In the genomic region with DNA sequence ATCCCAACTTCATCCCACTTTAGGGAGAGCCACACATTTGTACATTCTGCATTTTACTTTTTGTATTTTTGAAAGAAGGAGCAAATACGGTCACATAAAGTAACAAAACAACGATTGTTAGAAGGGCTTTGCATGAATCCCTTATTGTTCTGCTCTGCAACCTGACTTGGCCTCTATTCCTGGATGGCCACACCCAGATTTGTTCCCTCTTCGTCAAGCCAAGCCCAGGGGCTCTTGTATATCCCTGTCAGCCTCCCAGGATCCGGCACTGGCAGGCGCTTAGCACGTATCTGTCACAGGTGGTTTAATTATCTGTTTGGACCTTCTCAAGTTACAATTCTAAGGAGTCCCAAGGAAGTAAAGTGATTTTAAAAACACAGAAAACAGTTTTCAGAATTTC, we compare ENCODE assay signal across 11 cellular contexts. TPM values are rescaled to one million over a fixed set of nuclear protein-coding genes. Genes with fewer than 3 reads are reported as not detected.
A peak's percentile ranks its signal among the peaks of the same experiment; 100 is the strongest.
DNase-seq lines count a peak whose midpoint lies in the region; ATAC-seq and TF ChIP-seq lines count a peak whose summit lies in the region.
"Had no signal": no experiment of that assay in that cellular context is flagged by ENCODE, and none has a peak within 500 bp of the region (broad histone marks: within the 10 kb centered on the region; RNA-seq: fewer than 3 reads in every experiment).

No MANE protein-coding gene starts in this region.

- H3K79me2 ChIP-seq in PC-3 (ENCODE audit: low read length) = no peaks in the 10 kb centered on the region

- no peak for TF ChIP-seq CTCF in PC-3 (conservative IDR thresholded peaks at IDR 0.05; ENCODE audit: low read depth, low read length)
- TF ChIP-seq CTCF in heart right ventricle (IDR thresholded peaks at IDR 0.05) = no peak
- TF ChIP-seq CTCF in glutamatergic neuron (IDR thresholded peaks at IDR 0.05; ENCODE audit: partially characterized antibody, unreplicated experiment) = no peak

- intact Hi-C loops in PC-3 (cut with micrococcal nuclease) = no loop called here
- intact Hi-C loops in heart right ventricle (cut with DNase I) = no loop called here

- H3K36me3 ChIP-seq in H7 (replicated peaks; ENCODE audit: control insufficient read depth, insufficient read depth, low read length) = no peaks in the 10 kb centered on the region
- H3K36me3 ChIP-seq in PC-3 (ENCODE audit: low read depth, low read length) = no peaks in the 10 kb centered on the region
- no peaks in the 10 kb centered on the region for H3K36me3 ChIP-seq in heart right ventricle
- H3K36me3 ChIP-seq: SJSA1 had no signal

- no peak overlapping the region for H3K9ac ChIP-seq in PC-3 (ENCODE audit: low read length)

- H3K9me2 ChIP-seq in PC-3 (replicated peaks; ENCODE audit: low read length) = no peaks in the 10 kb centered on the region

- H2AFZ ChIP-seq in PC-3 (ENCODE audit: low read length) = peak overlapping the region; percentile 12

- no peak overlapping the region for H3K4me3 Mint-ChIP-seq in glutamatergic neuron (ENCODE audit: unreplicated experiment)
- H3K4me3 Mint-ChIP-seq: CD8-positive, alpha-beta T cell had no signal

- ATAC-seq in PC-3 (peak; percentile 79), heart right ventricle (peak in 5 of 8 donors; percentile 14 to 69 (median 47)), HG02763 (IDR thresholded peaks at IDR 0.05; ENCODE audit: unreplicated experiment) (no peak), GM21717 (IDR thresholded peaks at IDR 0.05; ENCODE audit: unreplicated experiment) (no peak)
- ATAC-seq: CD8-positive, alpha-beta T cell had no signal

- H4K20me1 ChIP-seq in PC-3 (ENCODE audit: low read length) = no peaks in the 10 kb centered on the region

- peaks cover 21% of the 10 kb centered on the region for H3K9me3 Mint-ChIP-seq in glutamatergic neuron (ENCODE audit: unreplicated experiment)

- H3K27ac ChIP-seq in PC-3 (ENCODE audit: low read length) (peak overlapping the region; percentile 50), heart right ventricle (peak overlapping the region in 6 of 10 donors; percentile 5 to 51 (median 15))
- H3K27ac ChIP-seq: SJSA1 had no signal

- peak overlapping the region; percentile 47 for H3K4me2 ChIP-seq in PC-3 (ENCODE audit: low read length)

- POLR2A ChIA-PET in PC-3 (lab: Charles Lee; ENCODE audit: unreplicated experiment) = no interaction called here

- H3K4me1 ChIP-seq in PC-3 (ENCODE audit: insufficient read depth, low read length) (peaks cover 42% of the 10 kb centered on the region), heart right ventricle (peaks cover 8 to 43% (median 37%) of the 10 kb centered on the region in 9 donors)
- H3K4me1 ChIP-seq: SJSA1 had no signal

- H3K9me3 ChIP-seq in PC-3 (ENCODE audit: low read length) (peaks cover 14% of the 10 kb centered on the region), heart right ventricle (peaks cover 0 to 42% (median 20%) of the 10 kb centered on the region in 11 donors)

- H3K27ac Mint-ChIP-seq in glutamatergic neuron (ENCODE audit: unreplicated experiment) = no peak overlapping the region
- H3K27ac Mint-ChIP-seq: CD8-positive, alpha-beta T cell had no signal

- H3K27me3 ChIP-seq in H7 (ENCODE audit: control insufficient read depth, insufficient read depth, low read length) (no peaks in the 10 kb centered on the region), PC-3 (ENCODE audit: low read length) (no peaks in the 10 kb centered on the region), heart right ventricle (peaks cover 0 to 11% (median 0%) of the 10 kb centered on the region in 7 donors)
- H3K27me3 ChIP-seq: SJSA1 had no signal

- H3K4me1 Mint-ChIP-seq in glutamatergic neuron (ENCODE audit: low read depth, unreplicated experiment) = peaks cover 15% of the 10 kb centered on the region

- BruUV-seq in PC-3 (replicated peaks; lab: Mats Ljungman, UMichigan) = no TSS peak

- 39 to 51% methylated on average over 6 of the region's 6 CpGs for WGBS in heart right ventricle, 2 donors

- CTCF ChIA-PET in PC-3 (lab: Charles Lee) = no interaction called here

- no peaks in the 10 kb centered on the region for H3F3A ChIP-seq in PC-3 (ENCODE audit: low read length, unreplicated experiment)

- H3K27me3 Mint-ChIP-seq in glutamatergic neuron (ENCODE audit: unreplicated experiment) = peaks cover 11% of the 10 kb centered on the region

- H3K4me3 ChIP-seq in H7 (ENCODE audit: insufficient read depth, low read depth, low read length) (no peak overlapping the region), PC-3 (ENCODE audit: low read length) (no peak overlapping the region), heart right ventricle (no peak overlapping the region)
- H3K4me3 ChIP-seq: SJSA1 had no signal

- DNase-seq in H7 (peak; percentile 38), PC-3 (peak; percentile 75), heart right ventricle (no peak), renal cortical epithelial cell (ENCODE audit: low read depth) (peak; percentile 54), NCI-H1436 (lab: John Stamatoyannopoulos, UW) (no peak), glutamatergic neuron (no peak)
- DNase-seq: hippocampal formation had no signal

- peaks cover 29% of the 10 kb centered on the region for H3K36me3 Mint-ChIP-seq in glutamatergic neuron (ENCODE audit: unreplicated experiment)
- H3K36me3 Mint-ChIP-seq: CD8-positive, alpha-beta T cell had no signal

RNA-seq across cellular contexts. Expression of gene CRYAA, which starts 28.0 kb away (rescaled TPM):
- not detected in 2 replicates for total RNA-seq in H7 (2014; rRNA removed; shearing (Covaris generic))
- total RNA-seq in PC-3 (2014; rRNA removed) (not detected in 2 replicates), heart right ventricle (not detected), renal cortical epithelial cell (not detected in 2 replicates), glutamatergic neuron (ENCODE audit: unreplicated experiment) (not detected)
- not detected for polyA plus RNA-seq in heart right ventricle
- total RNA-seq: CD8-positive, alpha-beta T cell; SJSA1 had no signal

Comparison
In these comparisons a context has a peak if more than half of its experiments do, and no peak if none do; other contexts are left out.
1. DNase-seq: peak in H7 (single experiment), PC-3 (single experiment) and renal cortical epithelial cell (single experiment); none in heart right ventricle (0 of 2), NCI-H1436 (single experiment) and glutamatergic neuron (single experiment).
2. ATAC-seq: peak in PC-3 (single experiment) and heart right ventricle (5 of 8); none in HG02763 (single experiment) and GM21717 (single experiment).